Comparison of ENCODE assay signal across 14 cellular contexts in genomic region chr10:102701272-102701671, GRCh38. TPM values are rescaled to one million over a fixed set of nuclear protein-coding genes. Genes with fewer than 3 reads are reported as not detected.
DNase-seq lines count a peak whose midpoint lies in the region; ATAC-seq, FAIRE-seq and TF ChIP-seq lines count a peak whose summit lies in the region.
"Had no signal": no experiment of that assay in that cellular context is flagged by ENCODE, and none has a peak within 500 bp of the region (broad histone marks: within the 10 kb centered on the region; RNA-seq: fewer than 3 reads in every experiment).

No MANE protein-coding gene starts in this region.

- H2AFZ ChIP-seq in IMR-90 (replicated peaks; ENCODE audit: low read length, poor library complexity) = no peak overlapping the region
- H2AFZ ChIP-seq in GM12878 (ENCODE audit: control insufficient read depth, low read depth, low read length) = no peak overlapping the region
- no peak overlapping the region for H2AFZ ChIP-seq in mesenchymal stem cell (ENCODE audit: low read depth, low read length)

- H4K91ac ChIP-seq in IMR-90 (ENCODE audit: insufficient read depth, low read depth, low read length) (no peak overlapping the region), mesenchymal stem cell (ENCODE audit: low read length) (no peak overlapping the region)

- H3K4me1 ChIP-seq in IMR-90 (ENCODE audit: control insufficient read depth, insufficient read depth, low read length) = peaks cover 9% of the 10 kb centered on the region
- H3K4me1 ChIP-seq in GM12878 (ENCODE audit: control insufficient read depth, insufficient read depth, low read length) = peaks cover 6% of the 10 kb centered on the region
- peaks cover 19% of the 10 kb centered on the region for H3K4me1 ChIP-seq in mesenchymal stem cell (ENCODE audit: control insufficient read depth, insufficient read depth, low read depth, low read length)
- no peaks in the 10 kb centered on the region for H3K4me1 ChIP-seq in small intestine (ENCODE audit: control insufficient read depth in 2 of 2, insufficient read depth in 1 of 2, low read depth in 1 of 2, low read length in 1 of 2)

- H4K20me1 ChIP-seq in IMR-90 (ENCODE audit: insufficient read depth, low read length) (no peaks in the 10 kb centered on the region; the same call in 1 of the 2 replicates), GM12878 (ENCODE audit: control insufficient read depth, insufficient read depth) (no peaks in the 10 kb centered on the region)

- CTCF ChIA-PET in IMR-90 (lab: Yijun Ruan, JAX) (interaction anchor here (0.8 to 1.0 kb wide), 3 partner anchors 10 to 211 kb away, joined by 3 read pairs; no protein-coding TSS in a partner anchor), GM12878 (lab: Yijun Ruan, JAX) (interaction anchor here (0.6 to 3.2 kb wide), 6 partner anchors 10 to 117 kb away, joined by 3 to 13 read pairs (median 7); partner anchors contain the start of gene ARL3)

- no peak for TF ChIP-seq POLR2A in IMR-90 (IDR thresholded peaks at IDR 0.05; ENCODE audit: low read depth, low read length)
- TF ChIP-seq POLR2A in GM12878 (IDR thresholded peaks at IDR 0.05; ENCODE audit: low read depth, low read length) = no peak

- peaks cover 9% of the 10 kb centered on the region for H3K4me1 Mint-ChIP-seq in activated T-helper 17 cell treated with anti-CD3 and anti-CD28 coated beads, Interleukin-2, amount 50 U/mL, for 72 hours
- H3K4me1 Mint-ChIP-seq in effector memory CD8-positive, alpha-beta T cell (ENCODE audit: low read depth in 2 of 2) = peaks cover 0 to 5% of the 10 kb centered on the region in 2 donors

- H2AK9ac ChIP-seq in IMR-90 (replicated peaks; ENCODE audit: low read depth, low read length, poor library complexity) = no peak overlapping the region

- dilution Hi-C loops in IMR-90 (cut with HindIII; ENCODE audit: low sequenced_read_pairs, unreplicated experiment) = no loop called here

- TF ChIP-seq EP300 in GM12878 (IDR thresholded peaks at IDR 0.05; ENCODE audit: borderline replicate concordance in 1 of 2, control insufficient read depth in 1 of 2, low read depth in 2 of 2, low read length in 2 of 2) = no peak

- H3K27ac Mint-ChIP-seq in activated T-helper 17 cell treated with anti-CD3 and anti-CD28 coated beads, Interleukin-2, amount 50 U/mL, for 72 hours = no peak overlapping the region
- no peak overlapping the region for H3K27ac Mint-ChIP-seq in effector memory CD8-positive, alpha-beta T cell
- H3K27ac Mint-ChIP-seq: H9 had no signal

- H3K18ac ChIP-seq in IMR-90 (ENCODE audit: low read depth, low read length) = no peak overlapping the region
- H3K18ac ChIP-seq in mesenchymal stem cell (ENCODE audit: low read depth in 1 of 2, low read length in 2 of 2) = peak overlapping the region in 1 of 2 experiments; percentile 48

- in situ Hi-C loops in IMR-90 (cut with MboI; ENCODE audit: low sequenced_read_pairs) (no loop called here), GM12878 (cut with MboI) (no loop called here)

- H3K27ac ChIP-seq in IMR-90 (ENCODE audit: insufficient read depth, low read length) = no peak overlapping the region
- H3K27ac ChIP-seq in GM12878 (ENCODE audit: control insufficient read depth, insufficient read depth) = peak overlapping the region; percentile 24
- H3K27ac ChIP-seq in mesenchymal stem cell (ENCODE audit: low read length, poor library complexity, severe bottlenecking) = peak overlapping the region; percentile 40
- no peak overlapping the region for H3K27ac ChIP-seq in small intestine (ENCODE audit: low read depth in 1 of 2, low read length in 1 of 2)
- H3K27ac ChIP-seq: KMS-11 had no signal

- H3K27me3 ChIP-seq in IMR-90 (ENCODE audit: control insufficient read depth, insufficient read depth, low read length) (no peaks in the 10 kb centered on the region), GM12878 (replicated peaks in 1 of 2; ENCODE audit: control insufficient read depth in 2 of 2, insufficient read depth in 2 of 2, low read length in 1 of 2) (no peaks in the 10 kb centered on the region), mesenchymal stem cell (ENCODE audit: control insufficient read depth in 1 of 2, insufficient read depth in 1 of 2, low read length in 2 of 2) (no peaks in the 10 kb centered on the region), small intestine (ENCODE audit: control insufficient read depth in 2 of 2, insufficient read depth in 2 of 2, low read length in 2 of 2) (no peaks in the 10 kb centered on the region)
- H3K27me3 ChIP-seq: MG63 had no signal

- DNase-seq in CD1c-positive myeloid dendritic cell (ENCODE audit: extremely low spot score) = peak; percentile 53
- DNase-seq in IMR-90 = peak; percentile 50
- no peak for DNase-seq in GM12878 (ENCODE audit: low read depth, low spot score)
- DNase-seq in mesenchymal stem cell = no peak
- DNase-seq in effector memory CD8-positive, alpha-beta T cell = no peak
- no peak for DNase-seq in small intestine
- DNase-seq: H9, MG63, NCI-H1105, NCI-H1694 treated with DMSO at 0.1 percent for 48 hours, NCI-H446 treated with DMSO at 0.1 percent for 48 hours, NCI-H774 had no signal

- TF ChIP-seq RAD21 in IMR-90 (IDR thresholded peaks at IDR 0.05; ENCODE audit: low read length) = no peak
- no peak for TF ChIP-seq RAD21 in GM12878 (IDR thresholded peaks at IDR 0.05; ENCODE audit: insufficient read depth, low read depth, low read length)

- H2BK12ac ChIP-seq in mesenchymal stem cell (ENCODE audit: low read length in 2 of 2) = no peak overlapping the region

- H3K36me3 Mint-ChIP-seq in activated T-helper 17 cell treated with anti-CD3 and anti-CD28 coated beads, Interleukin-2, amount 50 U/mL, for 72 hours (ENCODE audit: low read depth) = peaks cover 73% of the 10 kb centered on the region
- peaks cover 21% of the 10 kb centered on the region for H3K36me3 Mint-ChIP-seq in effector memory CD8-positive, alpha-beta T cell (ENCODE audit: insufficient read depth)

- no peak overlapping the region for H4K8ac ChIP-seq in IMR-90 (ENCODE audit: low read depth in 2 of 2, low read length in 2 of 2)
- H4K8ac ChIP-seq in mesenchymal stem cell (ENCODE audit: low read length) = no peak overlapping the region

- no peak overlapping the region for H2BK120ac ChIP-seq in IMR-90 (ENCODE audit: low read depth, low read length)
- H2BK120ac ChIP-seq in mesenchymal stem cell (ENCODE audit: low read depth, low read length) = no peak overlapping the region

- no peak overlapping the region; the same call in 1 of the 2 replicates for H2AK5ac ChIP-seq in IMR-90 (ENCODE audit: low read depth, low read length)
- H2AK5ac ChIP-seq in mesenchymal stem cell (ENCODE audit: low read length, severe bottlenecking) = peak overlapping the region; percentile 94

- H3K79me2 ChIP-seq in GM12878 (ENCODE audit: control insufficient read depth, insufficient read depth, low read length) = peaks cover 2% of the 10 kb centered on the region

- H3K56ac ChIP-seq in IMR-90 (ENCODE audit: extremely low read depth, insufficient read depth, low read length) = no peak overlapping the region

- no peaks in the 10 kb centered on the region for H3K9me3 Mint-ChIP-seq in activated T-helper 17 cell treated with anti-CD3 and anti-CD28 coated beads, Interleukin-2, amount 50 U/mL, for 72 hours
- H3K9me3 Mint-ChIP-seq in effector memory CD8-positive, alpha-beta T cell = no peaks in the 10 kb centered on the region
- H3K9me3 Mint-ChIP-seq: H9 had no signal

- intact Hi-C loops in IMR-90 (cut with micrococcal nuclease) = no loop called here
- intact Hi-C loops in GM12878 (cut with micrococcal nuclease; ENCODE audit: unreplicated experiment) = no loop called here

- H4K5ac ChIP-seq in IMR-90 (ENCODE audit: low read depth, low read length) = no peak overlapping the region

- TF ChIP-seq CTCF in IMR-90 (conservative IDR thresholded peaks at IDR 0.05; ENCODE audit: low read depth, low read length) = no peak
- TF ChIP-seq CTCF in GM12878 (IDR thresholded peaks at IDR 0.05 in 2 of 3, conservative IDR thresholded peaks at IDR 0.05 in 1 of 3; ENCODE audit: control insufficient read depth in 2 of 3, extremely low read depth in 1 of 3, insufficient read depth in 1 of 3, low read depth in 3 of 3, low read length in 3 of 3) = no peak

- RAD21 ChIA-PET in GM12878 (lab: Charles Lee; ENCODE audit: unreplicated experiment) = interaction anchor here (1.5 to 1.8 kb wide), 2 partner anchors 9 to 13 kb away, joined by 5 to 7 read pairs; partner anchors contain the start of genes ARL3 and SFXN2

- H3K4me3 Mint-ChIP-seq in activated T-helper 17 cell treated with anti-CD3 and anti-CD28 coated beads, Interleukin-2, amount 50 U/mL, for 72 hours = no peak overlapping the region
- H3K4me3 Mint-ChIP-seq in effector memory CD8-positive, alpha-beta T cell = no peak overlapping the region
- H3K4me3 Mint-ChIP-seq: H9 had no signal

- H3K9me1 ChIP-seq in IMR-90 (ENCODE audit: insufficient read depth, low read length) = peaks cover 7% of the 10 kb centered on the region

- no CpG with 5 or more reads among the region's 3 CpGs for WGBS in IMR-90 (ENCODE audit: extremely low coverage in 2 of 2, insufficient read length in 1 of 2), 2 experiments
- 3% methylated on average over 3 of the region's 3 CpGs for WGBS in GM12878 (ENCODE audit: insufficient coverage, insufficient replicate concordance, low lambda C conversion rate, missing lambda C conversion rate)
- WGBS in mesenchymal stem cell = no CpG with 5 or more reads among the region's 3 CpGs
- WGBS in small intestine, 3 donors = 74 to 90% (median 83%) methylated on average over 3 of the region's 3 CpGs

- no peak overlapping the region for H3K4me2 ChIP-seq in IMR-90 (ENCODE audit: low read depth, low read length)
- H3K4me2 ChIP-seq in GM12878 (ENCODE audit: control insufficient read depth, insufficient read depth) = no peak overlapping the region; the same call in 1 of the 2 replicates
- no peak overlapping the region for H3K4me2 ChIP-seq in mesenchymal stem cell (ENCODE audit: low read length, poor library complexity, severe bottlenecking)
- H3K4me2 ChIP-seq: KMS-11 had no signal

- no peak overlapping the region for H3K9ac ChIP-seq in IMR-90 (ENCODE audit: low read depth, low read length)
- H3K9ac ChIP-seq in GM12878 (ENCODE audit: control insufficient read depth, insufficient read depth, low read length) = no peak overlapping the region
- no peak overlapping the region for H3K9ac ChIP-seq in mesenchymal stem cell (ENCODE audit: low read length)
- H3K9ac ChIP-seq: KMS-11 had no signal

- POLR2A ChIA-PET in IMR-90 (lab: Charles Lee; ENCODE audit: unreplicated experiment) = no interaction called here
- POLR2A ChIA-PET in GM12878 (lab: Charles Lee) = interaction anchor here (0.8 to 2.5 kb wide), 7 partner anchors 10 to 280 kb away, joined by 4 to 21 read pairs (median 5); no protein-coding TSS in a partner anchor

- H3K4ac ChIP-seq in IMR-90 (ENCODE audit: low read depth, low read length) (no peak overlapping the region), mesenchymal stem cell (ENCODE audit: low read depth in 1 of 2, low read length in 2 of 2) (peak overlapping the region in 1 of 2 experiments; percentile 51)

- no TSS peak for BruUV-seq in IMR-90 (replicated peaks; lab: Mats Ljungman, UMichigan)
- BruUV-seq in GM12878 (replicated peaks; lab: Mats Ljungman, UMichigan) = no TSS peak

- FAIRE-seq in GM12878 (lab: Jason Lieb, UNC) (peak; percentile 77), small intestine (lab: Jason Lieb, UNC) (no peak)

- H3K14ac ChIP-seq in IMR-90 (replicated peaks; ENCODE audit: low read depth, low read length) = no peak overlapping the region
- no peak overlapping the region for H3K14ac ChIP-seq in mesenchymal stem cell (ENCODE audit: low read length in 2 of 2)

- no peak overlapping the region for H2BK20ac ChIP-seq in IMR-90 (ENCODE audit: low read depth, low read length)

- no peak overlapping the region for H2BK5ac ChIP-seq in IMR-90 (ENCODE audit: low read depth, low read length, poor library complexity, severe bottlenecking)
- no peak overlapping the region for H2BK5ac ChIP-seq in mesenchymal stem cell (ENCODE audit: low read depth, low read length, poor library complexity, severe bottlenecking)

- H2BK15ac ChIP-seq in IMR-90 (ENCODE audit: low read depth, low read length) = no peak overlapping the region
- H2BK15ac ChIP-seq in mesenchymal stem cell (ENCODE audit: low read depth, poor library complexity, severe bottlenecking) = no peak overlapping the region

- H3K4me3 ChIP-seq in IMR-90 (ENCODE audit: insufficient read depth, low read depth, low read length) (no peak overlapping the region), GM12878 (no peak overlapping the region), mesenchymal stem cell (ENCODE audit: insufficient read depth in 1 of 2, low read depth in 1 of 2, low read length in 2 of 2) (no peak overlapping the region), small intestine (ENCODE audit: low read depth in 1 of 2, low read length in 2 of 2) (no peak overlapping the region)
- H3K4me3 ChIP-seq: MG63 had no signal

- peak overlapping the region; percentile 76; the same call in 1 of the 2 replicates for H3K23ac ChIP-seq in IMR-90 (ENCODE audit: low read depth, low read length)
- no peak overlapping the region for H3K23ac ChIP-seq in mesenchymal stem cell (ENCODE audit: low read length in 2 of 2)

- no peak; the same call in 1 of the 2 replicates for ATAC-seq in IMR-90 (ENCODE audit: low read depth)
- peak; percentile 65 for ATAC-seq in GM12878
- ATAC-seq in activated T-helper 17 cell treated with anti-CD3 and anti-CD28 coated beads, Interleukin-2, amount 50 U/mL, for 72 hours (replicated peaks) = no peak
- ATAC-seq in effector memory CD8-positive, alpha-beta T cell (replicated peaks) = no peak

- SMC1A ChIA-PET in GM12878 (lab: Charles Lee; ENCODE audit: uncharacterized antibody, unreplicated experiment) = interaction anchor here (0.9 to 3.9 kb wide), 7 partner anchors 9 to 102 kb away, joined by 3 to 32 read pairs (median 4); no protein-coding TSS in a partner anchor

- no peaks in the 10 kb centered on the region for H3K27me3 Mint-ChIP-seq in activated T-helper 17 cell treated with anti-CD3 and anti-CD28 coated beads, Interleukin-2, amount 50 U/mL, for 72 hours
- H3K27me3 Mint-ChIP-seq in effector memory CD8-positive, alpha-beta T cell = no peaks in the 10 kb centered on the region

- H3K79me1 ChIP-seq in IMR-90 (ENCODE audit: low read depth in 1 of 2, low read length in 2 of 2) = peaks cover 9 to 25% of the 10 kb centered on the region in 2 experiments; a peak in 3 of 4 replicates
- H3K79me1 ChIP-seq in mesenchymal stem cell (replicated peaks; ENCODE audit: low read length, poor library complexity, severe bottlenecking) = peaks cover 11% of the 10 kb centered on the region

- H3K36me3 ChIP-seq in IMR-90 (ENCODE audit: control insufficient read depth, insufficient read depth, low read length) = peaks cover 10% of the 10 kb centered on the region
- peaks cover 4 to 10% of the 10 kb centered on the region in 2 experiments for H3K36me3 ChIP-seq in GM12878 (ENCODE audit: control insufficient read depth in 2 of 2, insufficient read depth in 2 of 2, low read length in 1 of 2)
- peaks cover 11 to 38% of the 10 kb centered on the region in 2 experiments for H3K36me3 ChIP-seq in mesenchymal stem cell (ENCODE audit: control insufficient read depth in 1 of 2, insufficient read depth in 2 of 2, low read depth in 1 of 2, low read length in 2 of 2)
- no peaks in the 10 kb centered on the region for H3K36me3 ChIP-seq in small intestine (ENCODE audit: control insufficient read depth in 2 of 2, insufficient read depth in 2 of 2, low read length in 2 of 2)
- H3K36me3 ChIP-seq: MG63 had no signal

- H3K9me3 ChIP-seq in IMR-90 (ENCODE audit: control insufficient read depth, insufficient read depth, low read length) (no peaks in the 10 kb centered on the region), GM12878 (replicated peaks; ENCODE audit: control insufficient read depth, insufficient read depth, low read length) (no peaks in the 10 kb centered on the region), mesenchymal stem cell (ENCODE audit: control insufficient read depth, low read length) (no peaks in the 10 kb centered on the region), small intestine (ENCODE audit: control insufficient read depth, low read depth) (no peaks in the 10 kb centered on the region)
- H3K9me3 ChIP-seq: MG63 had no signal

RNA-seq across cellular contexts. Expression of gene ARL3, which starts 12.9 kb away (rescaled TPM):
- total RNA-seq in IMR-90 (2012; rRNA removed) = 5.0 and 11.7 TPM in 2 replicates
- polyA plus RNA-seq in IMR-90 (2012; rRNA removed) = 12.9 and 14.3 TPM in 2 replicates
- polyA plus RNA-seq in IMR-90 (2012; cell fraction: cytosol; rRNA removed) = 3.5 and 7.4 TPM in 2 replicates
- 1.1 and 4.1 TPM in 2 replicates for polyA plus RNA-seq in IMR-90 (2012; cell fraction: nucleus; rRNA removed; ENCODE audit: low replicate concordance)
- total RNA-seq in GM12878 (2013; cell fraction: nucleolus; rRNA removed) = 4.6 and 5.9 TPM in 2 replicates
- 4.9 and 6.2 TPM in 2 replicates for total RNA-seq in GM12878 (2014; rRNA removed)
- 6.6 and 7.2 TPM in 2 replicates for total RNA-seq in GM12878 (2014; rRNA removed; fragmentation: Illumina TruSeq; extraction: Trizol)
- 7.7 TPM in 2 replicates for total RNA-seq in GM12878 (2021)
- polyA plus RNA-seq in GM12878 (2011; ENCODE audit: low read depth) = 7.7 TPM
- 11.3 and 14.0 TPM in 2 replicates for polyA plus RNA-seq in GM12878 (2011; rRNA removed)
- polyA plus RNA-seq in GM12878 (2011; cell fraction: cytosol; rRNA removed) = 5.5 and 5.8 TPM in 2 replicates
- polyA plus RNA-seq in GM12878 (2011; cell fraction: nucleus; rRNA removed) = 4.3 and 5.0 TPM in 2 replicates
- polyA plus RNA-seq in GM12878 (2012) = 8.5 and 8.9 TPM in 2 replicates
- polyA plus RNA-seq in GM12878 (2014; fragmentation: Illumina TruSeq; extraction: Trizol) = 10.6 and 13.7 TPM in 2 replicates
- 10 to 100 TPM; 21.0 to 26.1 TPM for polyA plus RNA-seq in GM12878 (2014; fragmentation: Nextera tagmentation; extraction: Ambion mirVana)
- polyA plus RNA-seq in GM12878 (2014; rRNA removed) = 8.5 and 9.7 TPM in 2 replicates
- polyA plus RNA-seq in GM12878 (2016; fragmentation: Nextera tagmentation; extraction: Ambion mirVana) = 10 to 100 TPM; 21.9 to 22.2 TPM
- polyA minus RNA-seq in GM12878 (2011; rRNA and poly(A)+ RNA removed) = 4.1 and 5.1 TPM in 2 replicates
- polyA minus RNA-seq in GM12878 (2011; cell fraction: cytosol; rRNA and poly(A)+ RNA removed) = 1.9 and 2.3 TPM in 2 replicates
- polyA minus RNA-seq in GM12878 (2011; cell fraction: nucleus; rRNA and poly(A)+ RNA removed) = 1.5 and 3.3 TPM in 2 replicates
- 24.6 TPM for polyA plus RNA-seq in mesenchymal stem cell (2013, experiment 1 of 2)
- 25.9 TPM for polyA plus RNA-seq in mesenchymal stem cell (2013, experiment 2 of 2)
- 10 to 100 TPM; 14.3 to 14.7 TPM for total RNA-seq in activated T-helper 17 cell treated with anti-CD3 and anti-CD28 coated beads, Interleukin-2, amount 50 U/mL, for 72 hours
- 1 to 10 TPM; 3.4 to 8.3 (median 4.9) TPM for polyA plus RNA-seq in small intestine

RNA-seq across cellular contexts. Expression of gene SFXN2, which starts 13.2 kb away (rescaled TPM):
- total RNA-seq in IMR-90 (2012; rRNA removed) (4.2 and 11.7 TPM in 2 replicates), GM12878 (2014; rRNA removed) (11.9 and 13.8 TPM in 2 replicates), GM12878 (2014; rRNA removed; fragmentation: Illumina TruSeq; extraction: Trizol) (14.9 and 17.5 TPM in 2 replicates), GM12878 (2021) (16.8 and 22.1 TPM in 2 replicates)
- polyA plus RNA-seq in IMR-90 (2012; rRNA removed) (6.9 TPM in 2 replicates), GM12878 (2011; rRNA removed) (16.3 and 21.6 TPM in 2 replicates), GM12878 (2014; fragmentation: Illumina TruSeq; extraction: Trizol) (16.1 and 19.5 TPM in 2 replicates), GM12878 (2014; fragmentation: Nextera tagmentation; extraction: Ambion mirVana) (1 to 10 TPM; 8.8 to 9.6 TPM), GM12878 (2014; rRNA removed) (17.2 and 22.5 TPM in 2 replicates), GM12878 (2016; fragmentation: Nextera tagmentation; extraction: Ambion mirVana) (10 to 100 TPM; 19.9 to 20.5 TPM), small intestine (10 to 100 TPM in 1 of 3 donors, 1 to 10 TPM in 2; 2.0 to 16.9 (median 4.9) TPM)
- 4.3 and 7.5 TPM in 2 replicates for polyA plus RNA-seq in IMR-90 (2012; cell fraction: cytosol; rRNA removed)
- 11.8 and 18.9 TPM in 2 replicates for polyA plus RNA-seq in IMR-90 (2012; cell fraction: nucleus; rRNA removed; ENCODE audit: low replicate concordance)
- total RNA-seq in GM12878 (2013; cell fraction: nucleolus; rRNA removed) = 38.8 and 43.9 TPM in 2 replicates
- polyA plus RNA-seq in GM12878 (2011; ENCODE audit: low read depth) = 7.3 TPM
- 23.8 and 25.9 TPM in 2 replicates for polyA plus RNA-seq in GM12878 (2011; cell fraction: cytosol; rRNA removed)
- polyA plus RNA-seq in GM12878 (2011; cell fraction: nucleus; rRNA removed) = 33.6 and 41.0 TPM in 2 replicates
- 7.6 and 8.9 TPM in 2 replicates for polyA plus RNA-seq in GM12878 (2012)
- 25.4 and 31.7 TPM in 2 replicates for polyA minus RNA-seq in GM12878 (2011; rRNA and poly(A)+ RNA removed)
- 8.3 and 11.5 TPM in 2 replicates for polyA minus RNA-seq in GM12878 (2011; cell fraction: cytosol; rRNA and poly(A)+ RNA removed)
- polyA minus RNA-seq in GM12878 (2011; cell fraction: nucleus; rRNA and poly(A)+ RNA removed) = 20.9 and 40.1 TPM in 2 replicates
- 3.8 TPM for polyA plus RNA-seq in mesenchymal stem cell (2013, experiment 1 of 2)
- polyA plus RNA-seq in mesenchymal stem cell (2013, experiment 2 of 2) = 3.7 TPM
- total RNA-seq in activated T-helper 17 cell treated with anti-CD3 and anti-CD28 coated beads, Interleukin-2, amount 50 U/mL, for 72 hours = 10 to 100 TPM; 18.0 to 28.0 TPM

RNA-seq across cellular contexts. Expression of gene WBP1L, which starts 42.5 kb away (rescaled TPM):
- 29.2 and 31.0 TPM in 2 replicates for total RNA-seq in IMR-90 (2012; rRNA removed)
- polyA plus RNA-seq in IMR-90 (2012; rRNA removed) = 20.7 and 22.2 TPM in 2 replicates
- polyA plus RNA-seq in IMR-90 (2012; cell fraction: cytosol; rRNA removed) = 17.2 and 31.3 TPM in 2 replicates
- polyA plus RNA-seq in IMR-90 (2012; cell fraction: nucleus; rRNA removed; ENCODE audit: low replicate concordance) = 18.9 and 19.8 TPM in 2 replicates
- 15.7 and 16.8 TPM in 2 replicates for total RNA-seq in GM12878 (2013; cell fraction: nucleolus; rRNA removed)
- total RNA-seq in GM12878 (2014; rRNA removed) = 12.7 and 18.8 TPM in 2 replicates
- total RNA-seq in GM12878 (2014; rRNA removed; fragmentation: Illumina TruSeq; extraction: Trizol) = 10.3 and 10.5 TPM in 2 replicates
- total RNA-seq in GM12878 (2021) = 16.9 and 19.8 TPM in 2 replicates
- polyA plus RNA-seq in GM12878 (2011; ENCODE audit: low read depth) = 7.8 TPM
- 11.3 and 13.9 TPM in 2 replicates for polyA plus RNA-seq in GM12878 (2011; rRNA removed)
- polyA plus RNA-seq in GM12878 (2011; cell fraction: cytosol; rRNA removed) = 22.6 and 24.9 TPM in 2 replicates
- polyA plus RNA-seq in GM12878 (2011; cell fraction: nucleus; rRNA removed) = 10.3 and 11.4 TPM in 2 replicates
- 13.5 and 15.6 TPM in 2 replicates for polyA plus RNA-seq in GM12878 (2012)
- 10.0 and 14.5 TPM in 2 replicates for polyA plus RNA-seq in GM12878 (2014; fragmentation: Illumina TruSeq; extraction: Trizol)
- 10 to 100 TPM in 1 of 2 experiments, 1 to 10 TPM in 1; 3.7 to 10.7 TPM for polyA plus RNA-seq in GM12878 (2014; fragmentation: Nextera tagmentation; extraction: Ambion mirVana)
- 16.6 and 17.4 TPM in 2 replicates for polyA plus RNA-seq in GM12878 (2014; rRNA removed)
- 1 to 10 TPM; 9.3 to 9.4 TPM for polyA plus RNA-seq in GM12878 (2016; fragmentation: Nextera tagmentation; extraction: Ambion mirVana)
- polyA minus RNA-seq in GM12878 (2011; rRNA and poly(A)+ RNA removed) = 24.7 and 41.3 TPM in 2 replicates
- 10.1 and 12.2 TPM in 2 replicates for polyA minus RNA-seq in GM12878 (2011; cell fraction: cytosol; rRNA and poly(A)+ RNA removed)
- 4.2 and 7.3 TPM in 2 replicates for polyA minus RNA-seq in GM12878 (2011; cell fraction: nucleus; rRNA and poly(A)+ RNA removed)
- polyA plus RNA-seq in mesenchymal stem cell (2013, experiment 1 of 2) = 59.1 TPM
- polyA plus RNA-seq in mesenchymal stem cell (2013, experiment 2 of 2) = 58.7 TPM
- total RNA-seq in activated T-helper 17 cell treated with anti-CD3 and anti-CD28 coated beads, Interleukin-2, amount 50 U/mL, for 72 hours = 10 to 100 TPM; 18.4 to 24.8 TPM
- 10 to 100 TPM; 15.2 to 29.9 (median 16.8) TPM for polyA plus RNA-seq in small intestine

RNA-seq across cellular contexts. Expression of gene TRIM8, which starts 57.0 kb away (rescaled TPM):
- total RNA-seq in IMR-90 (2012; rRNA removed) (25.5 and 30.0 TPM in 2 replicates), GM12878 (2014; rRNA removed) (18.7 and 19.0 TPM in 2 replicates), GM12878 (2014; rRNA removed; fragmentation: Illumina TruSeq; extraction: Trizol) (13.5 and 15.9 TPM in 2 replicates), GM12878 (2021) (44.2 and 53.2 TPM in 2 replicates)
- polyA plus RNA-seq in IMR-90 (2012; rRNA removed) (124 and 126 TPM in 2 replicates), GM12878 (2011; rRNA removed) (16.6 and 26.9 TPM in 2 replicates), GM12878 (2014; fragmentation: Illumina TruSeq; extraction: Trizol) (9.9 and 22.4 TPM in 2 replicates), GM12878 (2014; fragmentation: Nextera tagmentation; extraction: Ambion mirVana) (1 to 10 TPM; 7.9 to 9.5 TPM), GM12878 (2014; rRNA removed) (33.5 and 37.5 TPM in 2 replicates), GM12878 (2016; fragmentation: Nextera tagmentation; extraction: Ambion mirVana) (10 to 100 TPM; 27.3 to 27.6 TPM), small intestine (10 to 100 TPM; 38.1 to 65.1 (median 39.8) TPM)
- polyA plus RNA-seq in IMR-90 (2012; cell fraction: cytosol; rRNA removed) = 102 and 174 TPM in 2 replicates
- polyA plus RNA-seq in IMR-90 (2012; cell fraction: nucleus; rRNA removed; ENCODE audit: low replicate concordance) = 82.9 and 135 TPM in 2 replicates
- 58.5 and 70.9 TPM in 2 replicates for total RNA-seq in GM12878 (2013; cell fraction: nucleolus; rRNA removed)
- 17.0 TPM for polyA plus RNA-seq in GM12878 (2011; ENCODE audit: low read depth)
- 27.7 and 28.2 TPM in 2 replicates for polyA plus RNA-seq in GM12878 (2011; cell fraction: cytosol; rRNA removed)
- polyA plus RNA-seq in GM12878 (2011; cell fraction: nucleus; rRNA removed) = 52.8 and 58.6 TPM in 2 replicates
- polyA plus RNA-seq in GM12878 (2012) = 33.3 and 66.7 TPM in 2 replicates
- polyA minus RNA-seq in GM12878 (2011; rRNA and poly(A)+ RNA removed) = 15.7 and 25.1 TPM in 2 replicates
- 13.5 and 20.3 TPM in 2 replicates for polyA minus RNA-seq in GM12878 (2011; cell fraction: cytosol; rRNA and poly(A)+ RNA removed)
- polyA minus RNA-seq in GM12878 (2011; cell fraction: nucleus; rRNA and poly(A)+ RNA removed) = 18.7 and 35.3 TPM in 2 replicates
- polyA plus RNA-seq in mesenchymal stem cell (2013, experiment 1 of 2) = 113 TPM
- 115 TPM for polyA plus RNA-seq in mesenchymal stem cell (2013, experiment 2 of 2)
- 10 to 100 TPM; 60.0 to 73.9 TPM for total RNA-seq in activated T-helper 17 cell treated with anti-CD3 and anti-CD28 coated beads, Interleukin-2, amount 50 U/mL, for 72 hours

Comparison
In these comparisons a context has a peak if more than half of its experiments do, and no peak if none do; other contexts are left out.
1. DNase-seq: peak in CD1c-positive myeloid dendritic cell (single experiment) and IMR-90 (single experiment); none in GM12878 (single experiment), mesenchymal stem cell (single experiment), effector memory CD8-positive, alpha-beta T cell (0 of 3) and small intestine (single experiment).
2. H3K27ac ChIP-seq: peak in GM12878 (single experiment) and mesenchymal stem cell (single experiment); none in IMR-90 (single experiment) and small intestine (0 of 2).